Comparison of ENCODE assay signal across 8 cellular contexts in genomic region chr11:73242291-73243092, GRCh38. TPM values are rescaled to one million over a fixed set of nuclear protein-coding genes. Genes with fewer than 3 reads are reported as not detected.
DNase-seq lines count a peak whose midpoint lies in the region; ATAC-seq and TF ChIP-seq lines count a peak whose summit lies in the region.

No MANE protein-coding gene starts in this region.

- peak overlapping the region; percentile 89 for H2AK5ac ChIP-seq in neuronal stem cell (ENCODE audit: low read depth, low read length)

- no peak overlapping the region for H3K14ac ChIP-seq in neuronal stem cell (ENCODE audit: low read length)

- no peaks in the 10 kb centered on the region for H3K4me1 Mint-ChIP-seq in activated T-helper 2 cell treated with anti-CD3 and anti-CD28 coated beads, Interferon-gamma antibody, Interleukin-2, Interleukin-4, amounts not matched to agents 10 μg/mL and 5 μg/mL and 100 μg/mL, durations not matched to agents 14 hours and 24 hours and 36 hours (ENCODE audit: low read depth)

- WGBS in neuronal stem cell (ENCODE audit: extremely low coverage in 2 of 2, insufficient read length in 2 of 2, insufficient replicate concordance in 1 of 2), 2 donors, result no CpG with 5 or more reads among the region's 12 CpGs
- WGBS in stomach, 5 donors, result 22 to 26% (median 23%) methylated on average over 12 of the region's 12 CpGs

- H3K79me1 ChIP-seq in neuronal stem cell (ENCODE audit: low read depth, low read length), result no peaks in the 10 kb centered on the region

- peaks cover 13% of the 10 kb centered on the region for H3K27me3 Mint-ChIP-seq in activated T-helper 2 cell treated with anti-CD3 and anti-CD28 coated beads, Interferon-gamma antibody, Interleukin-2, Interleukin-4, amounts not matched to agents 10 μg/mL and 5 μg/mL and 100 μg/mL, durations not matched to agents 14 hours and 24 hours and 36 hours (ENCODE audit: low read depth)

- H4K8ac ChIP-seq in neuronal stem cell (ENCODE audit: low read depth, low read length), result peak overlapping the region; percentile 98

- TF ChIP-seq POLR2A in stomach (IDR thresholded peaks at IDR 0.05), result no peak

- DNase-seq in A673 (ENCODE audit: low spot score), result peak; percentile 82
- DNase-seq in RKO (ENCODE audit: low spot score), result peak; percentile 74
- peak; percentile 55 for DNase-seq in activated T-helper 2 cell treated with anti-CD3 and anti-CD28 coated beads, Interferon-gamma antibody, Interleukin-2, Interleukin-4, amounts not matched to agents 10 μg/mL and 5 μg/mL and 100 μg/mL, durations not matched to agents 14 hours and 24 hours and 36 hours (ENCODE audit: low spot score)
- DNase-seq in foreskin melanocyte, result peak; percentile 73
- peak; percentile 78 for DNase-seq in neuronal stem cell (ENCODE audit: low spot score)
- DNase-seq in stomach, result peak; percentile 82

- peak overlapping the region; percentile 94 for H2AFZ ChIP-seq in neuronal stem cell (ENCODE audit: low read length)

- H3K4me1 ChIP-seq in A673 (ENCODE audit: insufficient read depth, low read length, poor library complexity, severe bottlenecking) (no peaks in the 10 kb centered on the region), neuronal stem cell (ENCODE audit: control insufficient read depth in 2 of 2, insufficient read depth in 1 of 2, low read depth in 1 of 2, low read length in 2 of 2) (peaks cover 11 to 20% of the 10 kb centered on the region in 2 donors), stomach (peaks cover 0 to 23% (median 9%) of the 10 kb centered on the region in 4 donors)

- BruUV-seq in A673 (replicated peaks; lab: Mats Ljungman, UMichigan), result no TSS peak

- H3K4me2 ChIP-seq in neuronal stem cell (ENCODE audit: insufficient read depth, low read length, poor library complexity, severe bottlenecking), result peak overlapping the region; percentile 81

- H3K4me3 Mint-ChIP-seq in activated T-helper 2 cell treated with anti-CD3 and anti-CD28 coated beads, Interferon-gamma antibody, Interleukin-2, Interleukin-4, amounts not matched to agents 10 μg/mL and 5 μg/mL and 100 μg/mL, durations not matched to agents 14 hours and 24 hours and 36 hours (ENCODE audit: low read depth), result no peak overlapping the region

- no peak overlapping the region for H3K27ac Mint-ChIP-seq in activated T-helper 2 cell treated with anti-CD3 and anti-CD28 coated beads, Interferon-gamma antibody, Interleukin-2, Interleukin-4, amounts not matched to agents 10 μg/mL and 5 μg/mL and 100 μg/mL, durations not matched to agents 14 hours and 24 hours and 36 hours

- H2BK12ac ChIP-seq in neuronal stem cell (ENCODE audit: low read length), result peak overlapping the region; percentile 60

- intact Hi-C loops in A673 (cut with micrococcal nuclease; ENCODE audit: unreplicated experiment), result loop anchor here (1.0 to 10.0 kb wide), 3 partner anchors 57 to 518 kb away; no protein-coding TSS in a partner anchor
- intact Hi-C loops in activated T-helper 2 cell treated with anti-CD3 and anti-CD28 coated beads, Interferon-gamma antibody, Interleukin-2, Interleukin-4, amounts not matched to agents 10 μg/mL and 5 μg/mL and 100 μg/mL, durations not matched to agents 14 hours and 24 hours and 36 hours (cut with micrococcal nuclease), result loop anchor here (2.0 kb wide), 1 partner anchor 58 kb away; no protein-coding TSS in a partner anchor
- intact Hi-C loops in stomach (cut with DNase I; ENCODE audit: low total_unique reads), result loop anchor here (2.0 kb wide), 1 partner anchor 58 kb away; no protein-coding TSS in a partner anchor

- H3K4me3 ChIP-seq in A673 (ENCODE audit: low read depth, low read length, poor library complexity, severe bottlenecking) (peak overlapping the region; percentile 18), neuronal stem cell (ENCODE audit: low read length in 2 of 2) (peak overlapping the region; percentile 49 to 51), stomach (peak overlapping the region in 3 of 4 donors; percentile 7 to 28 (median 7))

- TF ChIP-seq EP300 in Ishikawa (IDR thresholded peaks at IDR 0.05; ENCODE audit: borderline replicate concordance), result no peak
- TF ChIP-seq EP300 in stomach (IDR thresholded peaks at IDR 0.05), result no peak

- TF ChIP-seq RAD21 in Ishikawa (IDR thresholded peaks at IDR 0.05; ENCODE audit: low read depth), result peak; percentile 93

- H3K27ac ChIP-seq in A673 (ENCODE audit: low read depth, low read length, poor library complexity, severe bottlenecking) (no peak overlapping the region), neuronal stem cell (replicated peaks; ENCODE audit: low read length) (no peak overlapping the region), stomach (no peak overlapping the region)

- peak overlapping the region; percentile 65 for H3K9ac ChIP-seq in neuronal stem cell (ENCODE audit: low read depth, low read length, poor library complexity)

- H3K4ac ChIP-seq in neuronal stem cell (ENCODE audit: low read length), result no peak overlapping the region

- H3K9me3 ChIP-seq in A673 (ENCODE audit: low read depth, low read length, poor library complexity, severe bottlenecking), result no peaks in the 10 kb centered on the region
- no peaks in the 10 kb centered on the region for H3K9me3 ChIP-seq in neuronal stem cell (replicated peaks in 1 of 2; ENCODE audit: control insufficient read depth in 2 of 2, insufficient read depth in 1 of 2, low read depth in 1 of 2, low read length in 2 of 2)
- no peaks in the 10 kb centered on the region for H3K9me3 ChIP-seq in stomach

- ATAC-seq in GM18511 (IDR thresholded peaks at IDR 0.05; ENCODE audit: unreplicated experiment), result peak; percentile 69

- TF ChIP-seq CTCF in A673 (conservative IDR thresholded peaks at IDR 0.05; ENCODE audit: low read depth, low read length) (peak; percentile 99), stomach (IDR thresholded peaks at IDR 0.05) (peak in 5 of 7 experiments; percentile 78 to 91 (median 83))

- H3K9me3 Mint-ChIP-seq in activated T-helper 2 cell treated with anti-CD3 and anti-CD28 coated beads, Interferon-gamma antibody, Interleukin-2, Interleukin-4, amounts not matched to agents 10 μg/mL and 5 μg/mL and 100 μg/mL, durations not matched to agents 14 hours and 24 hours and 36 hours, result no peaks in the 10 kb centered on the region

- POLR2A ChIA-PET in A673 (lab: Charles Lee; ENCODE audit: low non-redundant PET), result no interaction called here

- H3K36me3 Mint-ChIP-seq in activated T-helper 2 cell treated with anti-CD3 and anti-CD28 coated beads, Interferon-gamma antibody, Interleukin-2, Interleukin-4, amounts not matched to agents 10 μg/mL and 5 μg/mL and 100 μg/mL, durations not matched to agents 14 hours and 24 hours and 36 hours (ENCODE audit: low read depth), result no peaks in the 10 kb centered on the region

- no peaks in the 10 kb centered on the region for H3K36me3 ChIP-seq in A673 (ENCODE audit: insufficient read depth, low read length, poor library complexity, severe bottlenecking)
- no peaks in the 10 kb centered on the region for H3K36me3 ChIP-seq in neuronal stem cell (replicated peaks in 1 of 2; ENCODE audit: control insufficient read depth in 2 of 2, insufficient read depth in 2 of 2, low read length in 2 of 2)
- H3K36me3 ChIP-seq in stomach, result no peaks in the 10 kb centered on the region

- H2BK120ac ChIP-seq in neuronal stem cell (ENCODE audit: low read depth, low read length), result no peak overlapping the region

- peak overlapping the region; percentile 50 for H4K91ac ChIP-seq in neuronal stem cell (ENCODE audit: low read depth, low read length, poor library complexity)

- H2BK15ac ChIP-seq in neuronal stem cell (ENCODE audit: low read length), result peak overlapping the region; percentile 69

- H3K18ac ChIP-seq in neuronal stem cell (ENCODE audit: low read length), result peak overlapping the region; percentile 91

- H3K23ac ChIP-seq in neuronal stem cell (ENCODE audit: low read depth, low read length, poor library complexity), result peak overlapping the region; percentile 57

- H3K27me3 ChIP-seq in A673 (replicated peaks; ENCODE audit: insufficient read depth, low read depth, low read length, poor library complexity) (no peaks in the 10 kb centered on the region), neuronal stem cell (ENCODE audit: control insufficient read depth in 3 of 3, insufficient read depth in 3 of 3, low read depth in 1 of 3, low read length in 3 of 3) (no peaks in the 10 kb centered on the region), stomach (no peaks in the 10 kb centered on the region)

- CTCF ChIA-PET in A673 (lab: Charles Lee), result interaction anchor here (0.5 to 1.6 kb wide), 6 partner anchors 10 to 771 kb away, joined by 3 to 6 read pairs (median 4); no protein-coding TSS in a partner anchor

- H2BK5ac ChIP-seq in neuronal stem cell (ENCODE audit: low read length), result no peak overlapping the region

TF ChIP-seq in Ishikawa, 13 proteins besides CTCF, POLR2A, EP300 and RAD21:
- TF ChIP-seq MAX (IDR thresholded peaks at IDR 0.05), result no peak
- no peak for TF ChIP-seq TAF1 (IDR thresholded peaks at IDR 0.05; ENCODE audit: low read depth)

RNA-seq across cellular contexts. Expression of gene P2RY2, which starts 24.4 kb away (rescaled TPM):
- total RNA-seq in A673 (2021) (not detected in 2 replicates), stomach (10 to 100 TPM in 1 of 5 donors, 1 to 10 TPM in 2, not detected in 2; 1.0 to 13.3 (median 1.3) TPM)
- not detected in 2 replicates for total RNA-seq in activated T-helper 2 cell treated with anti-CD3 and anti-CD28 coated beads, Interferon-gamma antibody, Interleukin-2, Interleukin-4, amounts not matched to agents 10 μg/mL and 5 μg/mL and 100 μg/mL, durations not matched to agents 14 hours and 24 hours and 36 hours
- polyA plus RNA-seq in neuronal stem cell (2013, experiment 1 of 2), result 1.2 TPM
- 1.2 TPM for polyA plus RNA-seq in neuronal stem cell (2013, experiment 2 of 2)
- polyA plus RNA-seq in stomach, result 1 to 10 TPM in 1 of 3 donors, under 1 TPM in 1, not detected in 1; 0.81 to 4.7 TPM

RNA-seq across cellular contexts. Expression of gene P2RY6, which starts 29.6 kb away (rescaled TPM):
- total RNA-seq in A673 (2021), result 0.43 TPM in 1 of 2 replicates, not detected in the other
- not detected in 2 replicates for total RNA-seq in activated T-helper 2 cell treated with anti-CD3 and anti-CD28 coated beads, Interferon-gamma antibody, Interleukin-2, Interleukin-4, amounts not matched to agents 10 μg/mL and 5 μg/mL and 100 μg/mL, durations not matched to agents 14 hours and 24 hours and 36 hours
- polyA plus RNA-seq in neuronal stem cell (2013, experiment 1 of 2), result 0.14 TPM
- polyA plus RNA-seq in neuronal stem cell (2013, experiment 2 of 2), result 0.17 TPM
- total RNA-seq in stomach, result 1 to 10 TPM in 1 of 5 donors, under 1 TPM in 1, not detected in 3; 0.29 to 1.3 TPM
- polyA plus RNA-seq in stomach, result 1 to 10 TPM; 1.2 to 2.9 (median 2.1) TPM
